17 cellular contexts compared by ENCODE assay signal in genomic region chr6:75449625-75450206, GRCh38. TPM values are rescaled to one million over a fixed set of nuclear protein-coding genes. Genes with fewer than 3 reads are reported as not detected.
DNase-seq lines count a peak whose midpoint lies in the region; TF ChIP-seq lines count a peak whose summit lies in the region.
"Had no signal": no experiment of that assay in that cellular context is flagged by ENCODE, and none has a peak within 500 bp of the region (broad histone marks: within the 10 kb centered on the region; RNA-seq: fewer than 3 reads in every experiment).

No MANE protein-coding gene starts in this region.

- in situ Hi-C loops in astrocyte of the spinal cord (cut with HindIII; ENCODE audit: low sequenced_read_pairs): no loop called here

- no peak overlapping the region for H2AK5ac ChIP-seq in mesendoderm (ENCODE audit: low read length)

- peak; percentile 33 for DNase-seq in AG04449 (ENCODE audit: low read depth, low spot score)
- DNase-seq in HS-5 (ENCODE audit: low read depth): peak; percentile 39
- peak; percentile 42 for DNase-seq in astrocyte of the spinal cord (ENCODE audit: low read depth, low spot score)
- peak; percentile 26 for DNase-seq in kidney tubule cell (ENCODE audit: low spot score)
- DNase-seq in activated naive CD4-positive, alpha-beta T cell treated with anti-CD3 and anti-CD28 coated beads, Interleukin-2, amount 10 ng/mL, durations not matched to agents 7 days and 5 days: no peak
- DNase-seq in head of caudate nucleus: no peak
- no peak for DNase-seq in pons (ENCODE audit: low spot score)
- no peak for DNase-seq in mesendoderm
- DNase-seq: activated naive CD4-positive, alpha-beta T cell treated with Interleukin-2 at 50 U/mL for 16 hours; effector memory CD4-positive, alpha-beta T cell; GDM1; NCI-H2029 treated with DMSO at 0.1 percent for 48 hours; RPMI8226; stimulated activated CD4-positive, alpha-beta T cell treated with anti-CD3 and anti-CD28 coated beads, Interleukin-4, amount 100 ng/mL, for 1 hour had no signal

- no peak overlapping the region for H3K56ac ChIP-seq in mesendoderm (ENCODE audit: low read length)

- H3K79me2 ChIP-seq in mesendoderm (ENCODE audit: control insufficient read depth, insufficient read depth, low read length): no peaks in the 10 kb centered on the region

- H3K4me2 ChIP-seq in mesendoderm (ENCODE audit: low read length): no peak overlapping the region
- H3K4me2 ChIP-seq: neural progenitor cell had no signal

- H3K79me1 ChIP-seq in mesendoderm (ENCODE audit: low read length): no peaks in the 10 kb centered on the region

- no peaks in the 10 kb centered on the region for H3K4me1 ChIP-seq in mesendoderm (ENCODE audit: control insufficient read depth, low read depth, low read length)
- H3K4me1 ChIP-seq: HAP-1, neural progenitor cell had no signal

- no peaks in the 10 kb centered on the region for H3K9me3 Mint-ChIP-seq in activated naive CD4-positive, alpha-beta T cell treated with anti-CD3 and anti-CD28 coated beads, Interleukin-2, amount 10 ng/mL, durations not matched to agents 7 days and 5 days
- H3K9me3 Mint-ChIP-seq: neural progenitor cell had no signal

- POLR2A ChIA-PET in AG04449 (lab: Yijun Ruan, JAX): interaction anchor here (0.6 kb wide), 2 partner anchors 10 to 39 kb away, joined by 3 read pairs; no protein-coding TSS in a partner anchor

- no CpG with 5 or more reads among the region's 5 CpGs for WGBS in mesendoderm (ENCODE audit: extremely low coverage, insufficient coverage, low lambda C conversion rate)

- no peak overlapping the region for H3K27ac ChIP-seq in mesendoderm (ENCODE audit: low read depth, low read length)
- H3K27ac ChIP-seq: cardiac muscle cell, neural progenitor cell had no signal

- no peaks in the 10 kb centered on the region for H3K36me3 ChIP-seq in mesendoderm (ENCODE audit: control insufficient read depth, insufficient read depth, low read length)
- H3K36me3 ChIP-seq: HAP-1, neural progenitor cell had no signal

- H3K23ac ChIP-seq in mesendoderm (ENCODE audit: low read length): no peak overlapping the region

- TF ChIP-seq CTCF in AG04449 (IDR thresholded peaks at IDR 0.05; ENCODE audit: insufficient read depth, low read length, missing control alignments): no peak
- no peak for TF ChIP-seq CTCF in astrocyte of the spinal cord (IDR thresholded peaks at IDR 0.05; ENCODE audit: low read depth, low read length)

- H3K4me3 ChIP-seq in AG04449 (ENCODE audit: low read depth, low read length): no peak overlapping the region
- no peak overlapping the region for H3K4me3 ChIP-seq in astrocyte of the spinal cord (ENCODE audit: low read depth, low read length)
- H3K4me3 ChIP-seq in mesendoderm (ENCODE audit: low read length): no peak overlapping the region
- H3K4me3 ChIP-seq: cardiac muscle cell, HAP-1, neural progenitor cell had no signal

- H2BK5ac ChIP-seq in mesendoderm (ENCODE audit: low read length): no peak overlapping the region

- CTCF ChIA-PET in AG04449 (lab: Yijun Ruan, JAX): no interaction called here
- CTCF ChIA-PET in activated naive CD4-positive, alpha-beta T cell treated with anti-CD3 and anti-CD28 coated beads, Interleukin-2, amount 10 ng/mL, durations not matched to agents 7 days and 5 days (lab: Charles Lee): no interaction called here

- H3K27ac Mint-ChIP-seq in activated naive CD4-positive, alpha-beta T cell treated with anti-CD3 and anti-CD28 coated beads, Interleukin-2, amount 10 ng/mL, durations not matched to agents 7 days and 5 days: no peak overlapping the region
- H3K27ac Mint-ChIP-seq: neural progenitor cell had no signal

- H4K5ac ChIP-seq in mesendoderm (ENCODE audit: low read length): no peak overlapping the region

- no peaks in the 10 kb centered on the region for H3K4me1 Mint-ChIP-seq in activated naive CD4-positive, alpha-beta T cell treated with anti-CD3 and anti-CD28 coated beads, Interleukin-2, amount 10 ng/mL, durations not matched to agents 7 days and 5 days
- H3K4me1 Mint-ChIP-seq: neural progenitor cell had no signal

- no peak overlapping the region for H3K9ac ChIP-seq in mesendoderm (ENCODE audit: low read length)
- H3K9ac ChIP-seq: neural progenitor cell had no signal

- no peak overlapping the region for H2BK120ac ChIP-seq in mesendoderm (ENCODE audit: low read depth, low read length)

- no peak overlapping the region for H2BK15ac ChIP-seq in mesendoderm (replicated peaks; ENCODE audit: low read depth)

- no peaks in the 10 kb centered on the region for H3K27me3 Mint-ChIP-seq in activated naive CD4-positive, alpha-beta T cell treated with anti-CD3 and anti-CD28 coated beads, Interleukin-2, amount 10 ng/mL, durations not matched to agents 7 days and 5 days

- no peaks in the 10 kb centered on the region for H3K36me3 Mint-ChIP-seq in activated naive CD4-positive, alpha-beta T cell treated with anti-CD3 and anti-CD28 coated beads, Interleukin-2, amount 10 ng/mL, durations not matched to agents 7 days and 5 days
- H3K36me3 Mint-ChIP-seq: neural progenitor cell had no signal

- no peak overlapping the region for H3K4me3 Mint-ChIP-seq in activated naive CD4-positive, alpha-beta T cell treated with anti-CD3 and anti-CD28 coated beads, Interleukin-2, amount 10 ng/mL, durations not matched to agents 7 days and 5 days
- H3K4me3 Mint-ChIP-seq: neural progenitor cell had no signal

- no peak overlapping the region for H3K4ac ChIP-seq in mesendoderm (ENCODE audit: low read depth, low read length)

- no peak overlapping the region for H4K8ac ChIP-seq in mesendoderm (ENCODE audit: low read depth, low read length)

- intact Hi-C loops in head of caudate nucleus (cut with DNase I): no loop called here

- no peaks in the 10 kb centered on the region for H3K27me3 ChIP-seq in mesendoderm (ENCODE audit: insufficient read depth, low read length, poor library complexity)
- H3K27me3 ChIP-seq: cardiac muscle cell, neural progenitor cell had no signal

- no peak overlapping the region for H3K18ac ChIP-seq in mesendoderm (ENCODE audit: low read length)

RNA-seq across cellular contexts. Expression of gene FILIP1, which starts 43.9 kb away (rescaled TPM):
- polyA plus RNA-seq in mesendoderm (2013, experiment 1 of 2): 2.2 TPM
- 2.4 TPM for polyA plus RNA-seq in mesendoderm (2013, experiment 2 of 2)

Comparison
In these comparisons a context has a peak if more than half of its experiments do, and no peak if none do; other contexts are left out.
1. DNase-seq: peak in AG04449 (single experiment), HS-5 (single experiment), astrocyte of the spinal cord (single experiment) and kidney tubule cell (single experiment); none in activated naive CD4-positive, alpha-beta T cell treated with anti-CD3 and anti-CD28 coated beads, Interleukin-2, amount 10 ng/mL, durations not matched to agents 7 days and 5 days (single experiment), head of caudate nucleus (0 of 42), pons (single experiment) and mesendoderm (single experiment).